ENCODE assay signal across 17 cellular contexts in genomic region chr6:64683682-64684081, GRCh38.
A peak's percentile ranks its signal among the peaks of the same experiment; 100 is the strongest.
DNase-seq lines count a peak whose midpoint lies in the region; TF ChIP-seq lines count a peak whose summit lies in the region.
"Had no signal": no experiment of that assay in that cellular context is flagged by ENCODE, and none has a peak within 500 bp of the region (broad histone marks: within the 10 kb centered on the region; RNA-seq: fewer than 3 reads in every experiment).

No MANE protein-coding gene starts in this region.

- in situ Hi-C loops in astrocyte of the spinal cord (cut with HindIII; ENCODE audit: low sequenced_read_pairs) = no loop called here

- no peaks in the 10 kb centered on the region for H3K4me1 ChIP-seq in tibial nerve
- H3K4me1 ChIP-seq: prostate gland had no signal

- H3K36me3 ChIP-seq in tibial nerve = no peaks in the 10 kb centered on the region
- H3K36me3 ChIP-seq: prostate gland had no signal

- TF ChIP-seq CTCF in astrocyte of the spinal cord (IDR thresholded peaks at IDR 0.05; ENCODE audit: low read depth, low read length) (no peak), tibial nerve (IDR thresholded peaks at IDR 0.05) (no peak)

- DNase-seq in CMK (ENCODE audit: low read depth) (peak; percentile 62), M059J (ENCODE audit: low read depth) (peak; percentile 89), astrocyte of the spinal cord (ENCODE audit: low read depth, low spot score) (peak; percentile 80), iris pigment epithelial cell (ENCODE audit: low read depth) (peak; percentile 92), tibial nerve (ENCODE audit: low spot score in 2 of 2) (no peak), posterior vena cava (ENCODE audit: low spot score) (no peak), DMS 273 (lab: John Stamatoyannopoulos, UW; ENCODE audit: unreplicated experiment) (no peak)
- DNase-seq in stimulated activated naive CD4-positive, alpha-beta T cell (lab: John Stamatoyannopoulos, UW) = no peak
- DNase-seq: activated B cell treated with CpG ODN at 0.5 μM for 24 hours; activated T-cell treated with anti-CD3 and anti-CD28 coated beads, Interleukin-2, amount 50 U/mL, for 1 hour; amniotic stem cell; DND-41; hypothalamus; NCI-H446 had no signal

- intact Hi-C loops in posterior vena cava (cut with DNase I) = no loop called here

- TF ChIP-seq POLR2A in tibial nerve (IDR thresholded peaks at IDR 0.05) = no peak

- no peak for TF ChIP-seq EP300 in tibial nerve (IDR thresholded peaks at IDR 0.05)

- no peak overlapping the region for H3K27ac ChIP-seq in tibial nerve
- H3K27ac ChIP-seq: HL-60, prostate gland, RWPE1 had no signal

- 68 to 73% methylated on average over 8 of the region's 8 CpGs for WGBS in tibial nerve, 2 donors

- H3K9me3 ChIP-seq in tibial nerve = no peaks in the 10 kb centered on the region
- H3K9me3 ChIP-seq: prostate gland had no signal

- H3K4me3 ChIP-seq in astrocyte of the spinal cord (ENCODE audit: low read depth, low read length) (no peak overlapping the region), tibial nerve (no peak overlapping the region)
- H3K4me3 ChIP-seq: prostate gland had no signal

- no peaks in the 10 kb centered on the region for H3K27me3 ChIP-seq in tibial nerve

Comparison
In these comparisons a context has a peak if more than half of its experiments do, and no peak if none do; other contexts are left out.
1. DNase-seq: peak in CMK (single experiment), M059J (single experiment), astrocyte of the spinal cord (single experiment) and iris pigment epithelial cell (single experiment); none in stimulated activated naive CD4-positive, alpha-beta T cell (0 of 6), tibial nerve (0 of 2), posterior vena cava (single experiment) and DMS 273 (single experiment).